ENCODE assay signal across 12 cellular contexts in genomic region chr20:38680492-38681118, GRCh38. TPM values are rescaled to one million over a fixed set of nuclear protein-coding genes. Genes with fewer than 3 reads are reported as not detected.
DNase-seq lines count a peak whose midpoint lies in the region; ATAC-seq and TF ChIP-seq lines count a peak whose summit lies in the region.
"Had no signal": no experiment of that assay in that cellular context is flagged by ENCODE, and none has a peak within 500 bp of the region (broad histone marks: within the 10 kb centered on the region; RNA-seq: fewer than 3 reads in every experiment).

No MANE protein-coding gene starts in this region.

- POLR2A ChIA-PET in PC-3 (lab: Charles Lee; ENCODE audit: unreplicated experiment) = interaction anchor here (0.6 kb wide), 1 partner anchor 68 kb away, joined by 8 read pairs; the partner anchor contains the start of gene ACTR5

- H3K36me3 Mint-ChIP-seq in activated T-cell treated with anti-CD3 and anti-CD28 coated beads, Interleukin-2, amount 50 U/mL, for 24 hours (ENCODE audit: low read depth) = no peaks in the 10 kb centered on the region

- WGBS in tibial nerve, 2 donors = 46 to 52% methylated on average over 6 of the region's 6 CpGs

- H3K4me3 Mint-ChIP-seq in activated T-cell treated with anti-CD3 and anti-CD28 coated beads, Interleukin-2, amount 50 U/mL, for 24 hours = no peak overlapping the region

- no peak overlapping the region for H3K27ac Mint-ChIP-seq in activated T-cell treated with anti-CD3 and anti-CD28 coated beads, Interleukin-2, amount 50 U/mL, for 24 hours

- H3K4me2 ChIP-seq in PC-3 (ENCODE audit: low read length) = no peak overlapping the region
- H3K4me2 ChIP-seq: BLaER1 had no signal

- no peaks in the 10 kb centered on the region for H3K4me1 ChIP-seq in PC-3 (ENCODE audit: insufficient read depth, low read length)
- H3K4me1 ChIP-seq in tibial nerve = no peaks in the 10 kb centered on the region
- H3K4me1 ChIP-seq: BLaER1, HAP-1 had no signal

- no peak for TF ChIP-seq POLR2A in tibial nerve (IDR thresholded peaks at IDR 0.05)

- BruUV-seq in PC-3 (replicated peaks; lab: Mats Ljungman, UMichigan) = no TSS peak

- peaks cover 52% of the 10 kb centered on the region for H3K27me3 Mint-ChIP-seq in activated T-cell treated with anti-CD3 and anti-CD28 coated beads, Interleukin-2, amount 50 U/mL, for 24 hours

- H3K9me2 ChIP-seq in PC-3 (replicated peaks; ENCODE audit: low read length) = no peaks in the 10 kb centered on the region

- ATAC-seq in PC-3 (peak; percentile 73), HG03025 (IDR thresholded peaks at IDR 0.05; ENCODE audit: low FRiP score, unreplicated experiment) (no peak)

- TF ChIP-seq EP300 in tibial nerve (IDR thresholded peaks at IDR 0.05) = no peak

- no peaks in the 10 kb centered on the region for H3K79me2 ChIP-seq in PC-3 (ENCODE audit: low read length)

- H3K9me3 ChIP-seq in PC-3 (ENCODE audit: low read length) (no peaks in the 10 kb centered on the region), tibial nerve (no peaks in the 10 kb centered on the region)
- H3K9me3 ChIP-seq: BLaER1, HAP-1 had no signal

- no peaks in the 10 kb centered on the region for H4K20me1 ChIP-seq in PC-3 (ENCODE audit: low read length)

- H3K9ac ChIP-seq in PC-3 (ENCODE audit: low read length) = no peak overlapping the region
- H3K9ac ChIP-seq: BLaER1 had no signal

- CTCF ChIA-PET in PC-3 (lab: Charles Lee) = no interaction called here

- H3K4me3 ChIP-seq in PC-3 (ENCODE audit: low read length) (no peak overlapping the region), tibial nerve (no peak overlapping the region)
- H3K4me3 ChIP-seq: BLaER1, HAP-1 had no signal

- no peaks in the 10 kb centered on the region for H3K9me3 Mint-ChIP-seq in activated T-cell treated with anti-CD3 and anti-CD28 coated beads, Interleukin-2, amount 50 U/mL, for 24 hours

- DNase-seq in activated T-cell treated with anti-CD3 and anti-CD28 coated beads for 1 hour (ENCODE audit: low read depth) (peak; percentile 14), PC-3 (peak; percentile 60), epidermal melanocyte (ENCODE audit: insufficient read length, low spot score) (peak; percentile 29), tibial nerve (ENCODE audit: low spot score in 2 of 2) (no peak), Ammon's horn (ENCODE audit: low spot score) (no peak)
- no peak for DNase-seq in activated T-cell treated with anti-CD3 and anti-CD28 coated beads, Interleukin-2, amount 50 U/mL, for 24 hours
- peak; percentile 42 for DNase-seq in stimulated activated CD8-positive, alpha-beta memory T cell treated with anti-CD3 and anti-CD28 coated beads, Interleukin-4, amount 100 ng/mL, for 48 hours

- no peak for TF ChIP-seq CTCF in PC-3 (conservative IDR thresholded peaks at IDR 0.05; ENCODE audit: low read depth, low read length)
- TF ChIP-seq CTCF in tibial nerve (IDR thresholded peaks at IDR 0.05) = no peak

- H3F3A ChIP-seq in PC-3 (ENCODE audit: low read length, unreplicated experiment) = no peaks in the 10 kb centered on the region

- H3K27ac ChIP-seq in PC-3 (ENCODE audit: low read length) (no peak overlapping the region), tibial nerve (no peak overlapping the region)
- H3K27ac ChIP-seq: BLaER1, epithelial cell of prostate had no signal

- H3K36me3 ChIP-seq in PC-3 (ENCODE audit: low read depth, low read length) (no peaks in the 10 kb centered on the region), tibial nerve (no peaks in the 10 kb centered on the region)
- H3K36me3 ChIP-seq: BLaER1, HAP-1 had no signal

- no peaks in the 10 kb centered on the region for H3K4me1 Mint-ChIP-seq in activated T-cell treated with anti-CD3 and anti-CD28 coated beads, Interleukin-2, amount 50 U/mL, for 24 hours (ENCODE audit: low read depth)

- intact Hi-C loops in PC-3 (cut with micrococcal nuclease) = no loop called here

- H3K27me3 ChIP-seq in PC-3 (ENCODE audit: low read length) (peaks cover 6% of the 10 kb centered on the region; the same call in 1 of the 2 replicates), tibial nerve (no peaks in the 10 kb centered on the region)
- H3K27me3 ChIP-seq: BLaER1 had no signal

- no peak overlapping the region for H2AFZ ChIP-seq in PC-3 (ENCODE audit: low read length)

RNA-seq across cellular contexts. Expression of gene SLC32A1, which starts 43.7 kb away (rescaled TPM):
- total RNA-seq in PC-3 (2014; rRNA removed) (not detected in 2 replicates), tibial nerve (not detected)
- total RNA-seq: T-helper 1 cell treated with Interleukin-12 subunit alpha and Interleukin-12 subunit beta and Interleukin-4 antibody, amounts not matched to agents 30 ng/mL and 1 ng/mL, for 36 hours had no signal

Comparison
In these comparisons a context has a peak if more than half of its experiments do, and no peak if none do; other contexts are left out.
1. DNase-seq: peak in activated T-cell treated with anti-CD3 and anti-CD28 coated beads for 1 hour (single experiment), PC-3 (single experiment), epidermal melanocyte (single experiment) and stimulated activated CD8-positive, alpha-beta memory T cell treated with anti-CD3 and anti-CD28 coated beads, Interleukin-4, amount 100 ng/mL, for 48 hours (single experiment); none in activated T-cell treated with anti-CD3 and anti-CD28 coated beads, Interleukin-2, amount 50 U/mL, for 24 hours (single experiment), tibial nerve (0 of 2) and Ammon's horn (single experiment).